18 cellular contexts compared by ENCODE assay signal in genomic region chr2:222127660-222128059, GRCh38.
DNase-seq lines count a peak whose midpoint lies in the region; ATAC-seq and TF ChIP-seq lines count a peak whose summit lies in the region.
"Had no signal": no experiment of that assay in that cellular context is flagged by ENCODE, and none has a peak within 500 bp of the region (broad histone marks: within the 10 kb centered on the region; RNA-seq: fewer than 3 reads in every experiment).

No MANE protein-coding gene starts in this region.

- H3K4me3 Mint-ChIP-seq in immature natural killer cell, result no peak overlapping the region
- H3K4me3 Mint-ChIP-seq in neural progenitor cell, result no peak overlapping the region
- H3K4me3 Mint-ChIP-seq: CD4-positive, alpha-beta memory T cell had no signal

- no peak overlapping the region for H3K27ac ChIP-seq in neural progenitor cell
- H3K27ac ChIP-seq: C4-2B, GM23248, KMS-11 had no signal

- no peaks in the 10 kb centered on the region for H3K36me3 ChIP-seq in neural progenitor cell
- H3K36me3 ChIP-seq: BE2C had no signal

- H3K4me3 ChIP-seq in neural progenitor cell, result no peak overlapping the region
- H3K4me3 ChIP-seq: GM12878, GM23248 had no signal

- H3F3A ChIP-seq in neural progenitor cell (ENCODE audit: low read depth), result no peaks in the 10 kb centered on the region

- TF ChIP-seq CTCF in neural progenitor cell (IDR thresholded peaks at IDR 0.05), result no peak

- H3K27me3 ChIP-seq in neural progenitor cell, result no peaks in the 10 kb centered on the region
- H3K27me3 ChIP-seq: BE2C had no signal

- H3K9ac ChIP-seq in neural progenitor cell, result no peak overlapping the region
- H3K9ac ChIP-seq: GM23248, KMS-11 had no signal

- H3K4me1 Mint-ChIP-seq in immature natural killer cell, result no peaks in the 10 kb centered on the region
- no peaks in the 10 kb centered on the region for H3K4me1 Mint-ChIP-seq in neural progenitor cell
- H3K4me1 Mint-ChIP-seq: CD4-positive, alpha-beta memory T cell had no signal

- H3K27me3 Mint-ChIP-seq in immature natural killer cell (ENCODE audit: low read depth in 3 of 3) (no peaks in the 10 kb centered on the region), neural progenitor cell (ENCODE audit: insufficient read depth, low read depth) (no peaks in the 10 kb centered on the region)

- H3K79me2 ChIP-seq in neural progenitor cell (ENCODE audit: low read depth), result no peaks in the 10 kb centered on the region

- no peaks in the 10 kb centered on the region for H3K4me1 ChIP-seq in neural progenitor cell
- H3K4me1 ChIP-seq: BE2C had no signal

- H3K27ac Mint-ChIP-seq in immature natural killer cell (no peak overlapping the region), neural progenitor cell (no peak overlapping the region)
- H3K27ac Mint-ChIP-seq: CD4-positive, alpha-beta memory T cell had no signal

- ATAC-seq in HG03571 (IDR thresholded peaks at IDR 0.05; ENCODE audit: unreplicated experiment) (no peak), HG02852 (IDR thresholded peaks at IDR 0.05; ENCODE audit: unreplicated experiment) (no peak)
- ATAC-seq: GM12878, HCT116, HepG2 had no signal

- no peaks in the 10 kb centered on the region for H4K20me1 ChIP-seq in neural progenitor cell (ENCODE audit: low read depth)

- no peak overlapping the region for H2AFZ ChIP-seq in neural progenitor cell (replicated peaks)
- H2AFZ ChIP-seq: GM23248 had no signal

- H3K4me2 ChIP-seq in neural progenitor cell, result no peak overlapping the region
- H3K4me2 ChIP-seq: KMS-11 had no signal

- DNase-seq in EH (ENCODE audit: low read depth) (peak; percentile 11), RPMI7951 (ENCODE audit: low read depth) (peak; percentile 23), fibroblast of gingiva (ENCODE audit: low read depth) (peak; percentile 30), immature natural killer cell (no peak), neural progenitor cell (ENCODE audit: low spot score) (no peak)
- DNase-seq: ACHN; BE2C; CD4-positive, alpha-beta memory T cell; DMS153; DND-41; GM23248 had no signal

- H3K36me3 Mint-ChIP-seq in immature natural killer cell (no peaks in the 10 kb centered on the region), neural progenitor cell (peaks cover 2% of the 10 kb centered on the region)
- H3K36me3 Mint-ChIP-seq: CD4-positive, alpha-beta memory T cell had no signal

- H3K9me3 ChIP-seq in neural progenitor cell (ENCODE audit: low read depth), result no peaks in the 10 kb centered on the region
- H3K9me3 ChIP-seq: BE2C had no signal

- H3K9me3 Mint-ChIP-seq in immature natural killer cell (peaks cover 0 to 10% (median under 1%) of the 10 kb centered on the region in 6 donors), neural progenitor cell (peaks cover 10% of the 10 kb centered on the region)

Comparison
In these comparisons a context has a peak if more than half of its experiments do, and no peak if none do; other contexts are left out.
1. DNase-seq: peak in EH (single experiment), RPMI7951 (single experiment) and fibroblast of gingiva (single experiment); none in immature natural killer cell (0 of 3) and neural progenitor cell (single experiment).